Comparison of ENCODE assay signal across 29 cellular contexts in genomic region chr2:150047731-150048130, GRCh38.
"Had no signal": no experiment of that assay in that cellular context is flagged by ENCODE, and none has a peak within 500 bp of the region (broad histone marks: within the 10 kb centered on the region; RNA-seq: fewer than 3 reads in every experiment).

No MANE protein-coding gene starts in this region.

- H3K27ac Mint-ChIP-seq: activated CD8-positive, alpha-beta memory T cell treated with anti-CD3 and anti-CD28 coated beads, Interleukin-2, amount 10 ng/mL, durations not matched to agents 7 days and 5 days; activated CD8-positive, alpha-beta T cell treated with anti-CD3 and anti-CD28 coated beads for 36 hours; activated naive CD8-positive, alpha-beta T cell; activated T-helper 2 cell treated with anti-CD3 and anti-CD28 coated beads, Interferon-gamma antibody, Interleukin-2, Interleukin-4, amounts not matched to agents 10 μg/mL and 5 μg/mL and 100 μg/mL, durations not matched to agents 14 hours and 24 hours and 36 hours; naive B cell; progenitor cell of endocrine pancreas had no signal

- H3K36me3 Mint-ChIP-seq: activated CD8-positive, alpha-beta memory T cell treated with anti-CD3 and anti-CD28 coated beads, Interleukin-2, amount 10 ng/mL, durations not matched to agents 7 days and 5 days; activated naive CD8-positive, alpha-beta T cell; naive B cell had no signal

- H3K9me3 ChIP-seq: body of pancreas, colonic mucosa, heart right ventricle, ovary, right lobe of liver, testis, transverse colon had no signal

- H3K4me1 ChIP-seq: body of pancreas, colonic mucosa, right lobe of liver, testis, transverse colon had no signal

- H3K27ac ChIP-seq: body of pancreas, colonic mucosa, heart right ventricle, ovary, right lobe of liver, skin epidermis, testis, transverse colon had no signal

- H3K9me3 Mint-ChIP-seq: activated CD8-positive, alpha-beta T cell treated with anti-CD3 and anti-CD28 coated beads for 36 hours; nephron progenitor cell had no signal

- H3K36me3 ChIP-seq: colonic mucosa, heart right ventricle, ovary, right lobe of liver, transverse colon had no signal

- ATAC-seq: activated CD8-positive, alpha-beta memory T cell treated with anti-CD3 and anti-CD28 coated beads, Interleukin-2, amount 10 ng/mL, durations not matched to agents 7 days and 5 days; activated CD8-positive, alpha-beta T cell treated with anti-CD3 and anti-CD28 coated beads for 36 hours; body of pancreas; heart right ventricle; left cardiac atrium; left ventricle myocardium superior; right lobe of liver; stimulated activated naive CD8-positive, alpha-beta T cell treated with anti-CD3 and anti-CD28 coated beads, Interleukin-15, Interleukin-2, amounts not matched to agents 100 U/mL and 50 U/mL, for 24 hours had no signal

- DNase-seq: activated CD4-positive, alpha-beta T cell treated with anti-CD3 and anti-CD28 coated beads, Interleukin-2, amount 50 U/mL, for 1 hour; activated CD8-positive, alpha-beta memory T cell treated with anti-CD3 and anti-CD28 coated beads, Interleukin-2, amount 10 ng/mL, durations not matched to agents 7 days and 5 days; activated CD8-positive, alpha-beta T cell treated with anti-CD3 and anti-CD28 coated beads for 36 hours; activated naive CD4-positive, alpha-beta T cell; activated T-cell treated with anti-CD3 and anti-CD28 coated beads, Interleukin-2, amount 50 U/mL, for 48 hours; aorta; body of pancreas; colonic mucosa; effector memory CD4-positive, alpha-beta T cell; erythroblast; foreskin fibroblast; heart right ventricle; islet precursor cell; left cardiac atrium; left ventricle myocardium superior; naive B cell; nephron progenitor cell; ovary; right lobe of liver; stimulated activated CD4-positive, alpha-beta T cell treated with anti-CD3 and anti-CD28 coated beads, Interleukin-12 subunit alpha, Interleukin-12 subunit beta, amount 100 ng/mL, for 4 hours; stimulated activated CD4-positive, alpha-beta T cell treated with anti-CD3 and anti-CD28 coated beads, Interleukin-4, amount 100 ng/mL, for 1 hour; stimulated activated naive CD8-positive, alpha-beta T cell treated with anti-CD3 and anti-CD28 coated beads, Interleukin-15, Interleukin-2, amounts not matched to agents 100 U/mL and 50 U/mL, for 24 hours; T-helper 2 cell; testis; transverse colon had no signal

- H3K27me3 Mint-ChIP-seq: activated CD8-positive, alpha-beta memory T cell treated with anti-CD3 and anti-CD28 coated beads, Interleukin-2, amount 10 ng/mL, durations not matched to agents 7 days and 5 days; activated CD8-positive, alpha-beta T cell treated with anti-CD3 and anti-CD28 coated beads for 36 hours; activated naive CD8-positive, alpha-beta T cell; naive B cell had no signal

- H3K4me1 Mint-ChIP-seq: activated CD8-positive, alpha-beta memory T cell treated with anti-CD3 and anti-CD28 coated beads, Interleukin-2, amount 10 ng/mL, durations not matched to agents 7 days and 5 days; naive B cell had no signal

- H3K4me3 Mint-ChIP-seq: activated CD8-positive, alpha-beta memory T cell treated with anti-CD3 and anti-CD28 coated beads, Interleukin-2, amount 10 ng/mL, durations not matched to agents 7 days and 5 days; activated CD8-positive, alpha-beta T cell treated with anti-CD3 and anti-CD28 coated beads for 36 hours; activated naive CD8-positive, alpha-beta T cell; naive B cell; nephron progenitor cell had no signal

- H3K4me3 ChIP-seq: body of pancreas, colonic mucosa, heart right ventricle, ovary, right lobe of liver, skin epidermis, testis, transverse colon had no signal

- H3K27me3 ChIP-seq: body of pancreas, colonic mucosa, heart right ventricle, ovary, right lobe of liver, testis, transverse colon had no signal
